16 cellular contexts compared by ENCODE assay signal in genomic region chr12:105272814-105273416, GRCh38.
"Had no signal": no experiment of that assay in that cellular context is flagged by ENCODE, and none has a peak within 500 bp of the region (broad histone marks: within the 10 kb centered on the region; RNA-seq: fewer than 3 reads in every experiment).

No MANE protein-coding gene starts in this region.

- DNase-seq: activated CD4-positive, alpha-beta T cell treated with anti-CD3 and anti-CD28 coated beads for 48 hours; activated CD4-positive, CD25-positive, alpha-beta regulatory T cell; activated CD8-positive, alpha-beta T cell treated with anti-CD3 and anti-CD28 coated beads, Interleukin-2, amount 10 ng/mL, durations not matched to agents 7 days and 5 days; activated naive CD4-positive, alpha-beta T cell treated with anti-CD3 and anti-CD28 coated beads for 36 hours; activated naive CD8-positive, alpha-beta T cell treated with anti-CD3 and anti-CD28 coated beads, Interleukin-2, amount 50 U/mL, for 24 hours; activated T-cell treated with anti-CD3 and anti-CD28 coated beads, Interleukin-2, amount 50 U/mL, for 4 hours; anterior cingulate cortex; colonic mucosa; left cardiac atrium; mesendoderm; natural killer cell; ovary; sigmoid colon; stimulated activated CD4-positive, alpha-beta T cell treated with anti-CD3 and anti-CD28 coated beads, Interleukin-4, amount 100 ng/mL, for 24 hours; T-helper 1 cell; T-helper 9 cell had no signal

- H3K36me3 ChIP-seq: colonic mucosa, ovary, sigmoid colon had no signal

- H3K4me1 ChIP-seq: colonic mucosa, sigmoid colon had no signal

- H3K9me3 ChIP-seq: colonic mucosa, ovary, sigmoid colon had no signal

- H3K27me3 ChIP-seq: colonic mucosa, ovary, sigmoid colon had no signal

- H3K27ac ChIP-seq: colonic mucosa, ovary, sigmoid colon had no signal

- H3K4me3 ChIP-seq: colonic mucosa, ovary, sigmoid colon had no signal
